8 cellular contexts compared by ENCODE assay signal in the genomic region with DNA sequence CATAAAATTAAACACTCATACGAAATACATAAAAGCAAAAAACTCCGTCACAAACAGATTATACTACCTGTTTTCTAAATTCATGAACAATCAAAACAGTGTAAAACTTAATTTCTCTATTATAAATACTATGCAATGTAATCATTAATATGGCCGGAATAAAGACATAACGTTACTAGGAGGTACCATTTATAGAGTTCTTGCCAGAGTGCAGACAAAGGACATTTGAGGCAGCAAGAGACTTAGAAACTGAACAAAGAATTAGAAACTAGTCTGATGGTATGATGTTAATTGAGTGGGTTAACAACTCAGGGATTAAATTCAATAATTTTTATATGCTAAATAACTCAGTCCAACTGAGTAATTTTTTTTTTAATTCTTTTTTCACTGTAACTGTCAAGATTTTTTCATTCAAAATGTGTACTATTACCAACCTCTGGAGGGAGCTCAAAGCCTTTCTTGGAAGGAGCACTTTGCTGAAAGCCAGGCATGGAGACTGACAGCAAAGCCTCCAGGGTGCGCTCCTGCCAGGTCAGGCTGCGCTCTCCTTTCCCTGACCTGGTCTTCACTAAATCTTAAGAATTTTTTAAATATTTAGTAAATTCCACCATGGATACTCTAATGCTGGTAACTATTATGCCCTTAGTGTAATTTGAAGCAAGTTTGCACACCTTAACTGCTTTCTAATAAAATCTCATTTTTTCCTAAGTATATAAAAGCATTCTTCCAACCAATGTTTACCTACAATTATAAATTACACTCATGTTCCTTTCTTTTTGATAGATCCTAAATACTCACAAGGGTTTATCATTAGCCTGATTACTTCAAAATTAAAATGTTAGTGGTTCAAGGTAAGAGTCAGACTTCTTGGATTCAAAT. TPM values are rescaled to one million over a fixed set of nuclear protein-coding genes. Genes with fewer than 3 reads are reported as not detected.
DNase-seq lines count a peak whose midpoint lies in the region; ATAC-seq and TF ChIP-seq lines count a peak whose summit lies in the region.

No MANE protein-coding gene starts in this region.

- ATAC-seq in GM19463 (IDR thresholded peaks at IDR 0.05; ENCODE audit: unreplicated experiment) (peak; percentile 90), HG03571 (IDR thresholded peaks at IDR 0.05; ENCODE audit: unreplicated experiment) (peak; percentile 85), upper lobe of left lung (ENCODE audit: low FRiP score in 2 of 2) (peak; percentile 83 to 84)
- ATAC-seq in activated T-cell treated with anti-CD3 and anti-CD28 coated beads, Interleukin-2, amount 50 U/mL, for 4 hours = peak; percentile 69 to 74

- no peaks in the 10 kb centered on the region for H3K4me1 Mint-ChIP-seq in activated T-cell treated with anti-CD3 and anti-CD28 coated beads, Interleukin-2, amount 50 U/mL, for 4 hours (ENCODE audit: low read depth)
- H3K4me1 Mint-ChIP-seq in nephron progenitor cell = no peaks in the 10 kb centered on the region

- no peak overlapping the region for H3K4me2 ChIP-seq in fibroblast of lung (ENCODE audit: extremely low read depth, insufficient read depth, low read length)

- no peak overlapping the region for H3K27ac ChIP-seq in fibroblast of lung (ENCODE audit: insufficient read depth, low read length)
- no peak overlapping the region for H3K27ac ChIP-seq in upper lobe of left lung

- no peaks in the 10 kb centered on the region for H3K79me2 ChIP-seq in fibroblast of lung (ENCODE audit: control insufficient read depth, insufficient read depth, low read length)

- 54% methylated on average over 6 of the region's 6 CpGs for WGBS in upper lobe of left lung, 2 donors

- no peaks in the 10 kb centered on the region for H3K9me3 ChIP-seq in fibroblast of lung (ENCODE audit: control insufficient read depth, insufficient read depth, low read depth, low read length)
- H3K9me3 ChIP-seq in upper lobe of left lung = no peaks in the 10 kb centered on the region

- H4K20me1 ChIP-seq in fibroblast of lung (ENCODE audit: control insufficient read depth, extremely low read depth, insufficient read depth, low read length) = no peaks in the 10 kb centered on the region

- H3K4me3 ChIP-seq in fibroblast of lung (replicated peaks in 1 of 4; ENCODE audit: control extremely low read depth in 1 of 4, insufficient read depth in 1 of 4, low read depth in 3 of 4, low read length in 4 of 4) = no peak overlapping the region
- H3K4me3 ChIP-seq in upper lobe of left lung = no peak overlapping the region

- H3K27me3 Mint-ChIP-seq in activated T-cell treated with anti-CD3 and anti-CD28 coated beads, Interleukin-2, amount 50 U/mL, for 4 hours (ENCODE audit: low read depth) = no peaks in the 10 kb centered on the region
- H3K27me3 Mint-ChIP-seq in nephron progenitor cell (ENCODE audit: low read depth, poor library complexity) = no peaks in the 10 kb centered on the region

- no peaks in the 10 kb centered on the region for H3K4me1 ChIP-seq in fibroblast of lung (ENCODE audit: control insufficient read depth, extremely low read depth, insufficient read depth, low read length)
- H3K4me1 ChIP-seq in upper lobe of left lung = no peaks in the 10 kb centered on the region

- TF ChIP-seq POLR2A in upper lobe of left lung (IDR thresholded peaks at IDR 0.05) = no peak

- H3K36me3 Mint-ChIP-seq in activated T-cell treated with anti-CD3 and anti-CD28 coated beads, Interleukin-2, amount 50 U/mL, for 4 hours (ENCODE audit: insufficient read depth) = peaks cover 8% of the 10 kb centered on the region
- H3K36me3 Mint-ChIP-seq in nephron progenitor cell (ENCODE audit: low read depth) = peaks cover 26% of the 10 kb centered on the region

- no peaks in the 10 kb centered on the region for H3K9me3 Mint-ChIP-seq in activated T-cell treated with anti-CD3 and anti-CD28 coated beads, Interleukin-2, amount 50 U/mL, for 4 hours
- H3K9me3 Mint-ChIP-seq in nephron progenitor cell = no peaks in the 10 kb centered on the region

- peak; percentile 83 to 87 for TF ChIP-seq CTCF in fibroblast of lung (conservative IDR thresholded peaks at IDR 0.05 in 1 of 2, IDR thresholded peaks at IDR 0.05 in 1 of 2; ENCODE audit: low read depth in 1 of 2, low read length in 2 of 2)
- peak; percentile 78 for TF ChIP-seq CTCF in nephron progenitor cell (IDR thresholded peaks at IDR 0.05)
- TF ChIP-seq CTCF in upper lobe of left lung (IDR thresholded peaks at IDR 0.05) = peak; percentile 11 to 65 (median 52)

- no peak for TF ChIP-seq EP300 in upper lobe of left lung (IDR thresholded peaks at IDR 0.05)

- no peaks in the 10 kb centered on the region for H3K27me3 ChIP-seq in fibroblast of lung (ENCODE audit: control insufficient read depth, insufficient read depth, low read length)
- H3K27me3 ChIP-seq in upper lobe of left lung = no peaks in the 10 kb centered on the region

- no peak overlapping the region for H3K27ac Mint-ChIP-seq in nephron progenitor cell

- H3K36me3 ChIP-seq in fibroblast of lung (ENCODE audit: control insufficient read depth, insufficient read depth, low read length) (no peaks in the 10 kb centered on the region), upper lobe of left lung (peaks cover 0 to 5% (median 0%) of the 10 kb centered on the region in 4 donors)

- no peak overlapping the region for H3K9ac ChIP-seq in fibroblast of lung (ENCODE audit: insufficient read depth, low read length)

- H2AFZ ChIP-seq in fibroblast of lung (ENCODE audit: low read length) = no peak overlapping the region

- DNase-seq in DMS 273 treated with DMSO at 0.1 percent for 48 hours (lab: John Stamatoyannopoulos, UW) (peak; percentile 15), NCI-H82 treated with DMSO at 0.1 percent for 48 hours (lab: John Stamatoyannopoulos, UW; ENCODE audit: unreplicated experiment) (peak; percentile 45), fibroblast of lung (ENCODE audit: low read depth in 2 of 2) (peak; percentile 61 to 85), nephron progenitor cell (peak; percentile 61), upper lobe of left lung (peak in 1 of 2 donors; percentile 63)
- DNase-seq in activated T-cell treated with anti-CD3 and anti-CD28 coated beads, Interleukin-2, amount 50 U/mL, for 4 hours = peak; percentile 37

- no peak overlapping the region for H3K4me3 Mint-ChIP-seq in activated T-cell treated with anti-CD3 and anti-CD28 coated beads, Interleukin-2, amount 50 U/mL, for 4 hours
- H3K4me3 Mint-ChIP-seq in nephron progenitor cell = no peak overlapping the region

RNA-seq across cellular contexts. Expression of a gene that starts 34.1 kb away (rescaled TPM):
- 10 to 100 TPM in 1 of 3 donors, 1 to 10 TPM in 2; 8.6 to 10.6 (median 9.0) TPM for total RNA-seq in activated T-cell treated with anti-CD3 and anti-CD28 coated beads, Interleukin-2, amount 50 U/mL, for 4 hours
- total RNA-seq in fibroblast of lung = 11.6 and 13.4 TPM in 2 replicates
- 7.0 and 8.3 TPM in 2 replicates for polyA plus RNA-seq in fibroblast of lung
- polyA plus RNA-seq in fibroblast of lung (2012) = 3.8 and 4.7 TPM in 2 replicates
- polyA minus RNA-seq in fibroblast of lung (ENCODE audit: low replicate concordance) = 1.2 and 1.6 TPM in 2 replicates
- total RNA-seq in upper lobe of left lung = 10 to 100 TPM in 1 of 6 donors, 1 to 10 TPM in 5; 4.4 to 16.5 (median 6.9) TPM

RNA-seq across cellular contexts. Expression of a gene that starts 54.0 kb away (rescaled TPM):
- total RNA-seq in activated T-cell treated with anti-CD3 and anti-CD28 coated beads, Interleukin-2, amount 50 U/mL, for 4 hours = 1 to 10 TPM; 9.2 to 9.3 (median 9.3) TPM
- total RNA-seq in fibroblast of lung (5.6 and 5.8 TPM in 2 replicates), upper lobe of left lung (10 to 100 TPM in 4 of 6 donors, 1 to 10 TPM in 2; 8.4 to 14.7 (median 12.3) TPM)
- polyA plus RNA-seq in fibroblast of lung = 4.7 and 6.0 TPM in 2 replicates
- polyA plus RNA-seq in fibroblast of lung (2012) = 4.2 and 6.1 TPM in 2 replicates
- not detected in 2 replicates for polyA minus RNA-seq in fibroblast of lung (ENCODE audit: low replicate concordance)

RNA-seq across cellular contexts. Expression of a gene that starts 56.7 kb away (rescaled TPM):
- not detected for total RNA-seq in activated T-cell treated with anti-CD3 and anti-CD28 coated beads, Interleukin-2, amount 50 U/mL, for 4 hours
- total RNA-seq in fibroblast of lung (0.51 and 2.3 TPM in 2 replicates), upper lobe of left lung (10 to 100 TPM in 2 of 6 donors, 1 to 10 TPM in 4; 1.0 to 17.3 (median 7.8) TPM)
- 4.5 and 6.9 TPM in 2 replicates for polyA plus RNA-seq in fibroblast of lung
- polyA plus RNA-seq in fibroblast of lung (2012) = 3.6 and 5.5 TPM in 2 replicates
- 1.8 and 2.6 TPM in 2 replicates for polyA minus RNA-seq in fibroblast of lung (ENCODE audit: low replicate concordance)
